Comparison of ENCODE assay signal across 8 cellular contexts in the genomic region with DNA sequence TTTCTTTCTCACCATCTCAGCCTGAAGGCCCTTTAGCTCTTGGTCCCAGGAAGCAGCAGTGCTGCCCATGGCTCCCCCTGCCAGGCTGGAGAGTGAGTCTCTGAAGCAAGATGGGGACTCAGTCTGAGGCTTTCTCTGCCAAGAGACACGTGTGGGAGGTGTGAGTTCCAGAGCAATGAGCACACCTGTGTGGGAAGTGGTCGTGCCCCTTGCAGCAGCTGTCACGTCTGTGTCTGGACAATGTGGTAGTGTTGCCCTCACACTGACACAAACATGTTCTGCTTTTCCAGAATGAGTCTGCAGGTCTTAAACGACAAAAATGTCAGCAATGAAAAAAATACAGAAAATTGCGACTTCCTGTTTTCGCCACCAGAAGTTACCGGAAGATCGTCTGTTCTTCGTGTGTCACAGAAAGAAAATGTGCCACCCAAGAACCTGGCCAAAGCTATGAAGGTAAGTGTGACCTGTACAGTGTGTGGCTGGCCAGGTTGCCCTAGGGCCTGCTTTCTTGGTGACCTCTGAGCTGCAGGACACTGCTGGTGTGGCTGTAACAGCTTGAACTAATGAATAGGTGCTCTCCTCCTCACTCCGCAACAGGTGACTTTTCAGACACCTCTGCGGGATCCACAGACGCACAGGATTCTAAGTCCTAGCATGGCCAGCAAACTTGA. TPM values are rescaled to one million over a fixed set of nuclear protein-coding genes. Genes with fewer than 3 reads are reported as not detected.
DNase-seq lines count a peak whose midpoint lies in the region; ATAC-seq and TF ChIP-seq lines count a peak whose summit lies in the region.

No MANE protein-coding gene starts in this region.

- ATAC-seq in GM18858 (IDR thresholded peaks at IDR 0.05; ENCODE audit: unreplicated experiment): no peak

- peaks cover 43% of the 10 kb centered on the region for H3K4me1 Mint-ChIP-seq in T-helper 1 cell treated with Interleukin-12 subunit alpha and Interleukin-12 subunit beta and Interleukin-4 antibody, amounts not matched to agents 30 μg/mL and 1 μg/mL, for 36 hours (ENCODE audit: low read depth)
- peaks cover 88% of the 10 kb centered on the region for H3K4me1 Mint-ChIP-seq in dendritic cell treated with granulocyte-macrophage colony-stimulating factor and Interleukin-4, amounts not matched to agents 40 ng/mL and 50 ng/mL, for 4 days (ENCODE audit: low read depth)

- H3K36me3 Mint-ChIP-seq in T-helper 1 cell treated with Interleukin-12 subunit alpha and Interleukin-12 subunit beta and Interleukin-4 antibody, amounts not matched to agents 30 μg/mL and 1 μg/mL, for 36 hours (ENCODE audit: low read depth): peaks cover 46% of the 10 kb centered on the region
- peaks cover 78% of the 10 kb centered on the region for H3K36me3 Mint-ChIP-seq in dendritic cell treated with granulocyte-macrophage colony-stimulating factor and Interleukin-4, amounts not matched to agents 40 ng/mL and 50 ng/mL, for 4 days (ENCODE audit: low read depth)

- TF ChIP-seq POLR2A in GM18526 (IDR thresholded peaks at IDR 0.05; ENCODE audit: extremely low read depth, insufficient read length): peak; percentile 14

- no peaks in the 10 kb centered on the region for H3K27me3 Mint-ChIP-seq in T-helper 1 cell treated with Interleukin-12 subunit alpha and Interleukin-12 subunit beta and Interleukin-4 antibody, amounts not matched to agents 30 μg/mL and 1 μg/mL, for 36 hours (ENCODE audit: low read depth)
- no peaks in the 10 kb centered on the region for H3K27me3 Mint-ChIP-seq in dendritic cell treated with granulocyte-macrophage colony-stimulating factor and Interleukin-4, amounts not matched to agents 40 ng/mL and 50 ng/mL, for 4 days

- DNase-seq in stimulated activated CD4-positive, alpha-beta T cell treated with anti-CD3 and anti-CD28 coated beads, Interleukin-12 subunit alpha, Interleukin-12 subunit beta, amount 100 ng/mL, for 4 hours: peak; percentile 38
- DNase-seq in RPMI8226 (no peak), ureter (ENCODE audit: low spot score) (no peak), A172 (ENCODE audit: low spot score) (no peak)

- peak overlapping the region; percentile 95 for H3K4me3 Mint-ChIP-seq in T-helper 1 cell treated with Interleukin-12 subunit alpha and Interleukin-12 subunit beta and Interleukin-4 antibody, amounts not matched to agents 30 μg/mL and 1 μg/mL, for 36 hours
- H3K4me3 Mint-ChIP-seq in dendritic cell treated with granulocyte-macrophage colony-stimulating factor and Interleukin-4, amounts not matched to agents 40 ng/mL and 50 ng/mL, for 4 days: peak overlapping the region; percentile 93

- no peaks in the 10 kb centered on the region for H3K9me3 Mint-ChIP-seq in T-helper 1 cell treated with Interleukin-12 subunit alpha and Interleukin-12 subunit beta and Interleukin-4 antibody, amounts not matched to agents 30 μg/mL and 1 μg/mL, for 36 hours
- H3K9me3 Mint-ChIP-seq in dendritic cell treated with granulocyte-macrophage colony-stimulating factor and Interleukin-4, amounts not matched to agents 40 ng/mL and 50 ng/mL, for 4 days: no peaks in the 10 kb centered on the region

- intact Hi-C loops in dendritic cell treated with granulocyte-macrophage colony-stimulating factor and Interleukin-4, amounts not matched to agents 40 ng/mL and 50 ng/mL, for 4 days (cut with micrococcal nuclease): loop anchor here (10.0 kb wide), 1 partner anchor 378 kb away; the partner anchor contains the start of gene UVSSA

- H3K27ac Mint-ChIP-seq in T-helper 1 cell treated with Interleukin-12 subunit alpha and Interleukin-12 subunit beta and Interleukin-4 antibody, amounts not matched to agents 30 μg/mL and 1 μg/mL, for 36 hours: peak overlapping the region; percentile 97
- peak overlapping the region; percentile 96 for H3K27ac Mint-ChIP-seq in dendritic cell treated with granulocyte-macrophage colony-stimulating factor and Interleukin-4, amounts not matched to agents 40 ng/mL and 50 ng/mL, for 4 days

RNA-seq across cellular contexts. Expression of gene TACC3, which starts 1.9 kb away (rescaled TPM):
- total RNA-seq in ureter: 8.3 TPM
- 39.6 and 55.0 TPM in 2 replicates for total RNA-seq in A172 (2014; rRNA removed; shearing (Covaris generic))

RNA-seq across cellular contexts. Expression of gene TMEM129, which starts 2.1 kb away (rescaled TPM):
- total RNA-seq in ureter: 38.4 TPM
- 43.7 and 47.6 TPM in 2 replicates for total RNA-seq in A172 (2014; rRNA removed; shearing (Covaris generic))

RNA-seq across cellular contexts. Expression of gene SLBP, which starts 11.1 kb away (rescaled TPM):
- 29.4 TPM for total RNA-seq in ureter
- 163 and 168 TPM in 2 replicates for total RNA-seq in A172 (2014; rRNA removed; shearing (Covaris generic))

RNA-seq across cellular contexts. Expression of gene FAM53A, which starts 39.2 kb away (rescaled TPM):
- total RNA-seq in ureter: 2.5 TPM
- total RNA-seq in A172 (2014; rRNA removed; shearing (Covaris generic)): 4.1 and 6.0 TPM in 2 replicates
